In the genomic region with DNA sequence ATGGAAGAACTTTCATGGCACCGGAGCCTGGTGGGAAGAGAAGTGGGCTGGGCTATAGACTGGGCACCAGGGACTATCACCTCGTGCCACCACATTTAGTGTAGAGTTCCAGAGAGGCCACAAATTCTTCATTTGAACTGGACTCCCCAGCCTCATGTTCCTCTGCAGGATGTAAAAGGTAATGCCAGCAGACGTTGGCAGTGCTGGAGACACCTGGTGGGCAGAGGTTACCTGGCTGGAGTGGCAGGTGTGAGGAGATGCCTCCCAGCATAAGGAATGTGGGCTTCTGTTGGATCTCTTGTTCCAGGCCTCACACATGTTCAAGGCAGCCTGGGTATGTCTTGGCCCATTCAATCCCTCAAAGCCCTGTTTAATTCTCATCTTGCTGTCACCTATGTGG, we compare ENCODE assay signal across 18 cellular contexts.
DNase-seq lines count a peak whose midpoint lies in the region; ATAC-seq and TF ChIP-seq lines count a peak whose summit lies in the region.
"Had no signal": no experiment of that assay in that cellular context is flagged by ENCODE, and none has a peak within 500 bp of the region (broad histone marks: within the 10 kb centered on the region; RNA-seq: fewer than 3 reads in every experiment).

No MANE protein-coding gene starts in this region.

- no peaks in the 10 kb centered on the region for H3K79me2 ChIP-seq in MM.1S (ENCODE audit: low read length)

- H3K9ac ChIP-seq in MM.1S (ENCODE audit: low read length): no peak overlapping the region
- H3K9ac ChIP-seq: GM23248 had no signal

- H3K4me2 ChIP-seq in MM.1S (ENCODE audit: low read depth, low read length): no peak overlapping the region

- H3K27me3 ChIP-seq in MM.1S (replicated peaks; ENCODE audit: insufficient read depth, low read length) (no peaks in the 10 kb centered on the region), brain microvascular endothelial cell (replicated peaks) (no peaks in the 10 kb centered on the region)

- no peaks in the 10 kb centered on the region for H3F3A ChIP-seq in MM.1S (ENCODE audit: insufficient read depth, low read length)

- no peak overlapping the region for H3K4me3 ChIP-seq in GM12864 (ENCODE audit: low read depth, low read length)
- H3K4me3 ChIP-seq in MM.1S (ENCODE audit: low read length): no peak overlapping the region
- no peak overlapping the region for H3K4me3 ChIP-seq in epithelial cell of esophagus (ENCODE audit: low read length)
- H3K4me3 ChIP-seq in brain microvascular endothelial cell (ENCODE audit: low read depth, low read length): no peak overlapping the region
- H3K4me3 ChIP-seq: GM12878, GM23248 had no signal

- H3K4me1 ChIP-seq in MM.1S (ENCODE audit: low read length): peaks cover 10% of the 10 kb centered on the region
- H3K4me1 ChIP-seq: Caco-2 had no signal

- no peak for ATAC-seq in HG03159 (IDR thresholded peaks at IDR 0.05; ENCODE audit: unreplicated experiment)
- no peak for ATAC-seq in GM18511 (IDR thresholded peaks at IDR 0.05; ENCODE audit: unreplicated experiment)
- ATAC-seq: GM12878 had no signal

- no peaks in the 10 kb centered on the region for H3K9me2 ChIP-seq in MM.1S (replicated peaks; ENCODE audit: insufficient read depth, low read length)

- TF ChIP-seq CTCF in 22Rv1 (IDR thresholded peaks at IDR 0.05) (peak; percentile 31), GM12864 (IDR thresholded peaks at IDR 0.05; ENCODE audit: low read depth, low read length, missing control alignments) (peak; percentile 7), MM.1S (IDR thresholded peaks at IDR 0.05; ENCODE audit: low read length) (peak; percentile 28), epithelial cell of esophagus (IDR thresholded peaks at IDR 0.05; ENCODE audit: insufficient read depth, low read depth, low read length, missing control alignments) (peak; percentile 6), brain microvascular endothelial cell (IDR thresholded peaks at IDR 0.05; ENCODE audit: low read depth, low read length, missing control alignments) (no peak)

- DNase-seq in GM12864 (ENCODE audit: low read depth): no peak
- no peak for DNase-seq in MM.1S
- no peak for DNase-seq in epithelial cell of esophagus (ENCODE audit: low read depth)
- no peak for DNase-seq in NCI-H2107 (lab: John Stamatoyannopoulos, UW)
- DNase-seq in brain microvascular endothelial cell: no peak
- DNase-seq: Caco-2, GM23248, IMR-90, NCI-H1930, NCI-H2171, NCI-H446 treated with DMSO at 0.1 percent for 48 hours, NCI-H82, RPMI8226, SIG-M5 had no signal

- H3K36me3 ChIP-seq in MM.1S (replicated peaks; ENCODE audit: insufficient read depth, low read length) (no peaks in the 10 kb centered on the region), brain microvascular endothelial cell (replicated peaks) (no peaks in the 10 kb centered on the region)

- H3K27ac ChIP-seq in 22Rv1: no peak overlapping the region
- no peak overlapping the region for H3K27ac ChIP-seq in MM.1S (ENCODE audit: low read length)
- no peak overlapping the region for H3K27ac ChIP-seq in brain microvascular endothelial cell
- H3K27ac ChIP-seq: GM23248 had no signal

- no peaks in the 10 kb centered on the region for H4K20me1 ChIP-seq in MM.1S (ENCODE audit: insufficient read depth, low read length)

- H3K9me3 ChIP-seq in MM.1S (replicated peaks; ENCODE audit: insufficient read depth, low read length): no peaks in the 10 kb centered on the region
- H3K9me3 ChIP-seq: Caco-2 had no signal

- in situ Hi-C loops in brain microvascular endothelial cell (cut with HindIII; ENCODE audit: low pct_ligation_motif_present, low sequenced_read_pairs): loop anchor here (25.0 kb wide), 1 partner anchor 464 kb away; no protein-coding TSS in a partner anchor

- no peak overlapping the region for H2AFZ ChIP-seq in MM.1S (ENCODE audit: low read length)
- H2AFZ ChIP-seq: GM23248 had no signal
